ENCODE assay signal across 8 cellular contexts in genomic region chr22:50621491-50621880, GRCh38. TPM values are rescaled to one million over a fixed set of nuclear protein-coding genes. Genes with fewer than 3 reads are reported as not detected.
DNase-seq lines count a peak whose midpoint lies in the region; ATAC-seq and TF ChIP-seq lines count a peak whose summit lies in the region.

No MANE protein-coding gene starts in this region.

- H3K4me3 ChIP-seq in GM12865 (ENCODE audit: low read depth, low read length) = peak overlapping the region; percentile 50

- peak overlapping the region in 3 of 5 experiments; percentile 8 to 46 (median 24) for H3K4me3 Mint-ChIP-seq in brain
- peak overlapping the region; percentile 88 to 95 (median 92) for H3K4me3 Mint-ChIP-seq in naive thymus-derived CD8-positive, alpha-beta T cell

- no peak for TF ChIP-seq CTCF in GM12865 (IDR thresholded peaks at IDR 0.05; ENCODE audit: insufficient read depth, low read depth, low read length, missing control alignments)
- TF ChIP-seq CTCF in brain (conservative IDR thresholded peaks at IDR 0.05) = no peak

- H3K9me3 Mint-ChIP-seq in brain = peaks cover 0 to 3% (median 0%) of the 10 kb centered on the region in 5 experiments
- no peaks in the 10 kb centered on the region for H3K9me3 Mint-ChIP-seq in naive thymus-derived CD8-positive, alpha-beta T cell

- POLR2A ChIA-PET in naive thymus-derived CD8-positive, alpha-beta T cell (lab: Charles Lee) = interaction anchor here (0.5 to 4.2 kb wide), 36 partner anchors 9 to 660 kb away, joined by 3 to 82 read pairs (median 5); partner anchors contain the start of genes CHKB, CPT1B, DENND6B and HDAC10

- H3K27me3 Mint-ChIP-seq in brain = peaks cover 11% of the 10 kb centered on the region
- H3K27me3 Mint-ChIP-seq in naive thymus-derived CD8-positive, alpha-beta T cell = no peaks in the 10 kb centered on the region

- H3K36me3 Mint-ChIP-seq in brain = no peaks in the 10 kb centered on the region
- H3K36me3 Mint-ChIP-seq in naive thymus-derived CD8-positive, alpha-beta T cell = peaks cover 0 to 8% (median 0%) of the 10 kb centered on the region in 3 donors

- peaks cover 29% of the 10 kb centered on the region for H3K4me1 Mint-ChIP-seq in brain
- peaks cover 19 to 45% (median 41%) of the 10 kb centered on the region in 4 donors for H3K4me1 Mint-ChIP-seq in naive thymus-derived CD8-positive, alpha-beta T cell

- peak; percentile 85 for DNase-seq in GM12865 (ENCODE audit: low read depth)
- peak; percentile 28 for DNase-seq in SIG-M5 (lab: John Stamatoyannopoulos, UW)
- peak in 9 of 10 donors; percentile 35 to 83 (median 68) for DNase-seq in naive thymus-derived CD8-positive, alpha-beta T cell
- no peak for DNase-seq in midbrain (lab: John Stamatoyannopoulos, UW)
- DNase-seq in NCI-H128 (lab: John Stamatoyannopoulos, UW; ENCODE audit: unreplicated experiment) = no peak
- no peak for DNase-seq in left lobe of liver (ENCODE audit: low spot score)

- ATAC-seq in HG02840 (IDR thresholded peaks at IDR 0.05; ENCODE audit: low FRiP score, unreplicated experiment) (peak; percentile 46), left lobe of liver (no peak)
- ATAC-seq in naive thymus-derived CD8-positive, alpha-beta T cell = peak; percentile 61 to 65

- no peak overlapping the region for H3K27ac Mint-ChIP-seq in brain
- H3K27ac Mint-ChIP-seq in naive thymus-derived CD8-positive, alpha-beta T cell = peak overlapping the region; percentile 94 to 100 (median 98)

RNA-seq across cellular contexts. Expression of gene ARSA, which starts 6.5 kb away (rescaled TPM):
- polyA plus RNA-seq in brain (ENCODE audit: insufficient read depth, low read depth, low replicate concordance) = 31.6 TPM
- total RNA-seq in naive thymus-derived CD8-positive, alpha-beta T cell = 10 to 100 TPM; 88.4 to 88.9 TPM
- 1 to 10 TPM; 7.2 to 9.3 (median 7.3) TPM for polyA plus RNA-seq in naive thymus-derived CD8-positive, alpha-beta T cell
- 49.0 TPM for total RNA-seq in left lobe of liver

RNA-seq across cellular contexts. Expression of gene MAPK8IP2, which starts 20.9 kb away (rescaled TPM):
- polyA plus RNA-seq in brain (ENCODE audit: insufficient read depth, low read depth, low replicate concordance) = 95.4 TPM
- under 1 TPM; 0.22 to 0.62 TPM for total RNA-seq in naive thymus-derived CD8-positive, alpha-beta T cell
- not detected for polyA plus RNA-seq in naive thymus-derived CD8-positive, alpha-beta T cell
- 0.53 TPM for total RNA-seq in left lobe of liver

RNA-seq across cellular contexts. Expression of gene CHKB, which starts 38.8 kb away (rescaled TPM):
- polyA plus RNA-seq in brain (ENCODE audit: insufficient read depth, low read depth, low replicate concordance) = 11.8 TPM
- total RNA-seq in naive thymus-derived CD8-positive, alpha-beta T cell = 100 to 1,000 TPM; 205 to 215 TPM
- 10 to 100 TPM; 23.0 to 26.9 (median 25.1) TPM for polyA plus RNA-seq in naive thymus-derived CD8-positive, alpha-beta T cell
- 32.6 TPM for total RNA-seq in left lobe of liver

RNA-seq across cellular contexts. Expression of gene CPT1B, which starts 43.3 kb away (rescaled TPM):
- polyA plus RNA-seq in brain (ENCODE audit: insufficient read depth, low read depth, low replicate concordance) = 6.1 TPM
- total RNA-seq in naive thymus-derived CD8-positive, alpha-beta T cell = 10 to 100 TPM; 94.7 to 97.5 TPM
- 1 to 10 TPM in 1 of 3 donors, under 1 TPM in 1, not detected in 1; 0.23 to 1.3 TPM for polyA plus RNA-seq in naive thymus-derived CD8-positive, alpha-beta T cell
- total RNA-seq in left lobe of liver = 24.7 TPM

RNA-seq across cellular contexts. Expression of gene SHANK3, which starts 51.1 kb away (rescaled TPM):
- polyA plus RNA-seq in brain (ENCODE audit: insufficient read depth, low read depth, low replicate concordance) = 19.5 TPM
- under 1 TPM in 1 of 2 experiments, not detected in 1; 0.05 TPM for total RNA-seq in naive thymus-derived CD8-positive, alpha-beta T cell
- not detected for polyA plus RNA-seq in naive thymus-derived CD8-positive, alpha-beta T cell
- total RNA-seq in left lobe of liver = 22.8 TPM

Comparison
In these comparisons a context has a peak if more than half of its experiments do, and no peak if none do; other contexts are left out.
1. DNase-seq: peak in GM12865 (single experiment), SIG-M5 (single experiment) and naive thymus-derived CD8-positive, alpha-beta T cell (9 of 10); none in midbrain (single experiment), NCI-H128 (single experiment) and left lobe of liver (single experiment).
2. H3K27ac Mint-ChIP-seq: peak in naive thymus-derived CD8-positive, alpha-beta T cell (10 of 10); none in brain (0 of 5).